12 cellular contexts compared by ENCODE assay signal in the genomic region with DNA sequence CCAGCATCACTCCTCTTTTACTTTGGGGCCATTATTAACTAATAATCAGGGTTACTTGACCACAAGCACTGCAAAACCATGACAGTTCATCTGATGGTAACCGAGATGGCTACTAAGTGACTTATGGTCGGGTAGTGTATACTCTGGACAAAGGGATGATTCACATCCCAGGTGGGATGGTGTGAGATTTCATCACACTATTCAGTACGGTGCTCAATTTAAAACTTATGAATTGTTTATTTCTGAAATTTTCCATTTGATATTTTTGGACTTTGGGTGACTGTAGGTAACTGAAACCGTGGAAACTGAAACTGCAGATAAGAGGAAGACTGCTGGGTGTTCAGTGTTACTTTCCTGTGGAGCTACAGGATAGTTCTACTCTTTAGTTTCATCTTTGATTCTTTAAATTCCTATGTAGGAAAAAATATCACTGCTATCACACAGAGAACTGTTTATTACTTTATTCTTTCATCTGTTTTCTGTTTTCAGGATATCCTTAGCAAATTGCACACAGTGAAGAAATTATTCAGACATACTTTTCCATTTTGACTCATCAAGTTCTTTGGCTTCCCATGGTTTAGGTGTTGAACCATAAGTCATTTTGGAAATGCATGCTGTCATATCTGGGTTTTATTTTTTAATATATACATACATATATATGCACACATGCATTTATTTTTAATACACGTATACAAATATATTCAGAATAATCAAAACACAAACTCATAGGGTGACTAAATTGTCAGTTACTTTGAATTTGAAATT. TPM values are rescaled to one million over a fixed set of nuclear protein-coding genes. Genes with fewer than 3 reads are reported as not detected.
A peak's percentile ranks its signal among the peaks of the same experiment; 100 is the strongest.
DNase-seq lines count a peak whose midpoint lies in the region; ATAC-seq, FAIRE-seq and TF ChIP-seq lines count a peak whose summit lies in the region.
"Had no signal": no experiment of that assay in that cellular context is flagged by ENCODE, and none has a peak within 500 bp of the region (broad histone marks: within the 10 kb centered on the region; RNA-seq: fewer than 3 reads in every experiment).

No MANE protein-coding gene starts in this region.

- H3K36me3 ChIP-seq in Karpas-422 (ENCODE audit: insufficient read depth, low read length) = peaks cover 29% of the 10 kb centered on the region
- H3K36me3 ChIP-seq in astrocyte (ENCODE audit: insufficient read depth, low read length) = no peaks in the 10 kb centered on the region

- H3K27ac ChIP-seq in Karpas-422 (ENCODE audit: low read length) (peak overlapping the region; percentile 48), astrocyte (ENCODE audit: low read depth, low read length) (no peak overlapping the region)
- H3K27ac ChIP-seq: body of pancreas, tibial artery had no signal

- H3K27me3 ChIP-seq in Karpas-422 (ENCODE audit: low read length) (no peaks in the 10 kb centered on the region), astrocyte (ENCODE audit: insufficient read depth, low read length) (no peaks in the 10 kb centered on the region)
- H3K27me3 ChIP-seq: body of pancreas, tibial artery had no signal

- peaks cover 0 to 7% of the 10 kb centered on the region in 2 donors for H3K36me3 Mint-ChIP-seq in activated naive CD4-positive, alpha-beta T cell treated with anti-CD3 and anti-CD28 coated beads, Interleukin-2, amount 50 U/mL, for 72 hours
- H3K36me3 Mint-ChIP-seq in astrocyte (ENCODE audit: low read depth, unreplicated experiment) (peaks cover 5% of the 10 kb centered on the region), endothelial cell (ENCODE audit: low read depth, unreplicated experiment) (no peaks in the 10 kb centered on the region), Calu3 (ENCODE audit: insufficient read depth, unreplicated experiment) (no peaks in the 10 kb centered on the region)
- peaks cover 3 to 15% of the 10 kb centered on the region in 2 donors for H3K36me3 Mint-ChIP-seq in stimulated activated naive B cell treated with anti-CD40 and anti-IgM and Interleukin-4, amounts not matched to agents 10 μg/mL and 1 μg/mL and 100 μg/mL, for 72 hours

- BruUV-seq in Calu3 (replicated peaks; lab: Mats Ljungman, UMichigan) = no TSS peak

- H3K27ac Mint-ChIP-seq in activated naive CD4-positive, alpha-beta T cell treated with anti-CD3 and anti-CD28 coated beads, Interleukin-2, amount 50 U/mL, for 72 hours = peak overlapping the region; percentile 77 to 82
- H3K27ac Mint-ChIP-seq in astrocyte (ENCODE audit: unreplicated experiment) (no peak overlapping the region), endothelial cell (ENCODE audit: unreplicated experiment) (no peak overlapping the region), Calu3 (ENCODE audit: unreplicated experiment) (no peak overlapping the region)
- peak overlapping the region; percentile 77 for H3K27ac Mint-ChIP-seq in stimulated activated naive B cell treated with anti-CD40 and anti-IgM and Interleukin-4, amounts not matched to agents 10 μg/mL and 1 μg/mL and 100 μg/mL, for 72 hours

- no peaks in the 10 kb centered on the region for H3K27me3 Mint-ChIP-seq in astrocyte (ENCODE audit: low read depth, unreplicated experiment)
- H3K27me3 Mint-ChIP-seq in stimulated activated naive B cell treated with anti-CD40 and anti-IgM and Interleukin-4, amounts not matched to agents 10 μg/mL and 1 μg/mL and 100 μg/mL, for 72 hours = no peaks in the 10 kb centered on the region
- H3K27me3 Mint-ChIP-seq in endothelial cell (ENCODE audit: unreplicated experiment) = no peaks in the 10 kb centered on the region
- no peaks in the 10 kb centered on the region for H3K27me3 Mint-ChIP-seq in Calu3 (ENCODE audit: unreplicated experiment)

- no peaks in the 10 kb centered on the region for H4K20me1 ChIP-seq in Karpas-422 (ENCODE audit: insufficient read depth, low read depth, low read length)
- peaks cover 6% of the 10 kb centered on the region for H4K20me1 ChIP-seq in astrocyte (ENCODE audit: insufficient read depth, low read length)

- DNase-seq in activated naive CD4-positive, alpha-beta T cell treated with anti-CD3 and anti-CD28 coated beads, Interleukin-2, amount 50 U/mL, for 72 hours (ENCODE audit: low spot score in 2 of 2) = no peak
- no peak for DNase-seq in activated naive CD4-positive, alpha-beta T cell (lab: John Stamatoyannopoulos, UW)
- DNase-seq in Karpas-422 = no peak
- DNase-seq in astrocyte (ENCODE audit: low read depth) = peak; percentile 25
- peak; percentile 4 for DNase-seq in stimulated activated naive B cell treated with anti-CD40 and anti-IgM and Interleukin-4, amounts not matched to agents 10 μg/mL and 1 μg/mL and 100 μg/mL, for 72 hours
- DNase-seq in endothelial cell (ENCODE audit: low spot score) = no peak
- no peak for DNase-seq in Calu3
- DNase-seq: body of pancreas, NCI-H69, tibial artery had no signal

- H3K4me3 ChIP-seq in Karpas-422 (ENCODE audit: low read length) (no peak overlapping the region), astrocyte (ENCODE audit: insufficient read depth, low read depth, low read length) (no peak overlapping the region)
- H3K4me3 ChIP-seq: body of pancreas, tibial artery had no signal

- peaks cover 72% of the 10 kb centered on the region for H3K4me1 ChIP-seq in Karpas-422 (ENCODE audit: low read length)
- no peaks in the 10 kb centered on the region for H3K4me1 ChIP-seq in astrocyte (ENCODE audit: insufficient read depth, low read length)
- H3K4me1 ChIP-seq: tibial artery had no signal

- H3K4me1 Mint-ChIP-seq in astrocyte (ENCODE audit: low read depth, unreplicated experiment) = peaks cover 6% of the 10 kb centered on the region
- peaks cover 28 to 59% of the 10 kb centered on the region in 2 donors for H3K4me1 Mint-ChIP-seq in stimulated activated naive B cell treated with anti-CD40 and anti-IgM and Interleukin-4, amounts not matched to agents 10 μg/mL and 1 μg/mL and 100 μg/mL, for 72 hours
- peaks cover 8% of the 10 kb centered on the region for H3K4me1 Mint-ChIP-seq in endothelial cell (ENCODE audit: unreplicated experiment)
- H3K4me1 Mint-ChIP-seq in Calu3 (ENCODE audit: low read depth, unreplicated experiment) = no peaks in the 10 kb centered on the region

- peak overlapping the region; percentile 37 for H3K4me2 ChIP-seq in Karpas-422 (ENCODE audit: low read depth, low read length, poor library complexity, severe bottlenecking)
- H3K4me2 ChIP-seq in astrocyte (ENCODE audit: low read length) = no peak overlapping the region

- peaks cover 74% of the 10 kb centered on the region for H3K79me2 ChIP-seq in Karpas-422 (ENCODE audit: low read length)
- no peaks in the 10 kb centered on the region for H3K79me2 ChIP-seq in astrocyte (ENCODE audit: insufficient read depth, low read length)

- TF ChIP-seq CTCF in astrocyte (IDR thresholded peaks at IDR 0.05; ENCODE audit: insufficient read depth, low read depth, low read length) (no peak), endothelial cell (IDR thresholded peaks at IDR 0.05; ENCODE audit: unreplicated experiment) (no peak), Calu3 (IDR thresholded peaks at IDR 0.05; ENCODE audit: unreplicated experiment) (no peak)

- H3K9ac ChIP-seq in Karpas-422 (ENCODE audit: low read length) (peak overlapping the region; percentile 20; the same call in 1 of the 2 replicates), astrocyte (ENCODE audit: low read length) (no peak overlapping the region)

- no peak overlapping the region for H3K4me3 Mint-ChIP-seq in astrocyte (ENCODE audit: unreplicated experiment)
- H3K4me3 Mint-ChIP-seq in stimulated activated naive B cell treated with anti-CD40 and anti-IgM and Interleukin-4, amounts not matched to agents 10 μg/mL and 1 μg/mL and 100 μg/mL, for 72 hours = peak overlapping the region; percentile 3 to 32
- H3K4me3 Mint-ChIP-seq in endothelial cell (ENCODE audit: unreplicated experiment) = no peak overlapping the region
- H3K4me3 Mint-ChIP-seq in Calu3 (ENCODE audit: low read depth, unreplicated experiment) = no peak overlapping the region

- peak; percentile 85 to 90 for ATAC-seq in activated naive CD4-positive, alpha-beta T cell treated with anti-CD3 and anti-CD28 coated beads, Interleukin-2, amount 50 U/mL, for 72 hours
- peak; percentile 59 to 64 for ATAC-seq in stimulated activated naive B cell treated with anti-CD40 and anti-IgM and Interleukin-4, amounts not matched to agents 10 μg/mL and 1 μg/mL and 100 μg/mL, for 72 hours (replicated peaks)
- ATAC-seq in GM21360 (IDR thresholded peaks at IDR 0.05; ENCODE audit: unreplicated experiment) = no peak
- ATAC-seq: body of pancreas had no signal

- intact Hi-C loops in Calu3 (cut with micrococcal nuclease; ENCODE audit: unreplicated experiment) = no loop called here

- no peaks in the 10 kb centered on the region for H3K9me3 ChIP-seq in Karpas-422 (ENCODE audit: low read length)
- no peaks in the 10 kb centered on the region for H3K9me3 ChIP-seq in astrocyte (ENCODE audit: insufficient read depth, low read depth, low read length)
- H3K9me3 ChIP-seq: tibial artery had no signal

- no peaks in the 10 kb centered on the region for H3K9me2 ChIP-seq in Karpas-422 (replicated peaks; ENCODE audit: insufficient read depth, low read length)

- CTCF ChIA-PET in Calu3 (lab: Charles Lee) = no interaction called here

- H3K9me3 Mint-ChIP-seq in activated naive CD4-positive, alpha-beta T cell treated with anti-CD3 and anti-CD28 coated beads, Interleukin-2, amount 50 U/mL, for 72 hours = no peaks in the 10 kb centered on the region
- H3K9me3 Mint-ChIP-seq in astrocyte (ENCODE audit: unreplicated experiment) (no peaks in the 10 kb centered on the region), endothelial cell (ENCODE audit: unreplicated experiment) (no peaks in the 10 kb centered on the region), Calu3 (ENCODE audit: low read depth, unreplicated experiment) (no peaks in the 10 kb centered on the region)
- no peaks in the 10 kb centered on the region for H3K9me3 Mint-ChIP-seq in stimulated activated naive B cell treated with anti-CD40 and anti-IgM and Interleukin-4, amounts not matched to agents 10 μg/mL and 1 μg/mL and 100 μg/mL, for 72 hours

- FAIRE-seq in astrocyte (lab: Jason Lieb, UNC) = no peak

- H2AFZ ChIP-seq in Karpas-422 (ENCODE audit: low read length) (no peak overlapping the region), astrocyte (ENCODE audit: low read depth, low read length) (no peak overlapping the region)

RNA-seq across cellular contexts. Expression of gene C20orf144, which starts 59.1 kb away (rescaled TPM):
- under 1 TPM; 0.23 to 0.43 TPM for total RNA-seq in activated naive CD4-positive, alpha-beta T cell treated with anti-CD3 and anti-CD28 coated beads, Interleukin-2, amount 50 U/mL, for 72 hours
- total RNA-seq in Karpas-422 (2014; rRNA removed; shearing (Covaris generic); ENCODE audit: low replicate concordance) = 0.45 and 0.69 TPM in 2 replicates
- total RNA-seq in astrocyte (0.16 TPM in 1 of 2 replicates, not detected in the other), endothelial cell (ENCODE audit: unreplicated experiment) (not detected), Calu3 (2022) (0.45 and 0.76 TPM in 2 replicates)
- total RNA-seq: epithelial cell of proximal tubule had no signal

Comparison
In these comparisons a context has a peak if more than half of its experiments do, and no peak if none do; other contexts are left out.
1. DNase-seq: peak in astrocyte (single experiment) and stimulated activated naive B cell treated with anti-CD40 and anti-IgM and Interleukin-4, amounts not matched to agents 10 μg/mL and 1 μg/mL and 100 μg/mL, for 72 hours (single experiment); none in activated naive CD4-positive, alpha-beta T cell treated with anti-CD3 and anti-CD28 coated beads, Interleukin-2, amount 50 U/mL, for 72 hours (0 of 2), activated naive CD4-positive, alpha-beta T cell (0 of 4), Karpas-422 (single experiment), endothelial cell (single experiment) and Calu3 (single experiment).
2. H3K27ac Mint-ChIP-seq: peak in activated naive CD4-positive, alpha-beta T cell treated with anti-CD3 and anti-CD28 coated beads, Interleukin-2, amount 50 U/mL, for 72 hours (2 of 2) and stimulated activated naive B cell treated with anti-CD40 and anti-IgM and Interleukin-4, amounts not matched to agents 10 μg/mL and 1 μg/mL and 100 μg/mL, for 72 hours (single experiment); none in astrocyte (single experiment), endothelial cell (single experiment) and Calu3 (single experiment).
3. H3K4me3 Mint-ChIP-seq: peak in stimulated activated naive B cell treated with anti-CD40 and anti-IgM and Interleukin-4, amounts not matched to agents 10 μg/mL and 1 μg/mL and 100 μg/mL, for 72 hours (2 of 2); none in astrocyte (single experiment), endothelial cell (single experiment) and Calu3 (single experiment).